In genomic region chr19:30799854-30800755, GRCh38 we compare ENCODE assay signal across 8 cellular contexts.
DNase-seq lines count a peak whose midpoint lies in the region; ATAC-seq, FAIRE-seq and TF ChIP-seq lines count a peak whose summit lies in the region.

No MANE protein-coding gene starts in this region.

- H3K4me3 ChIP-seq in GM12865 (ENCODE audit: low read depth, low read length): no peak overlapping the region
- no peak overlapping the region for H3K4me3 ChIP-seq in astrocyte of the cerebellum (ENCODE audit: low read depth, low read length)
- H3K4me3 ChIP-seq in keratinocyte (ENCODE audit: control insufficient read depth in 2 of 3, extremely low read depth in 1 of 3, insufficient read depth in 2 of 3, low read depth in 1 of 3, low read length in 3 of 3): no peak overlapping the region

- peak; percentile 39 for TF ChIP-seq CTCF in GM12865 (IDR thresholded peaks at IDR 0.05; ENCODE audit: insufficient read depth, low read depth, low read length, missing control alignments)
- TF ChIP-seq CTCF in astrocyte of the cerebellum (IDR thresholded peaks at IDR 0.05; ENCODE audit: low read depth, low read length, missing control alignments): peak; percentile 60
- peak; percentile 58 to 82 (median 66) for TF ChIP-seq CTCF in keratinocyte (optimal IDR thresholded peaks at IDR 0.05 in 1 of 3, IDR thresholded peaks at IDR 0.05 in 1 of 3, conservative IDR thresholded peaks at IDR 0.05 in 1 of 3; ENCODE audit: extremely low read depth in 1 of 3, insufficient read depth in 2 of 3, low read length in 3 of 3)

- H4K20me1 ChIP-seq in keratinocyte (ENCODE audit: control insufficient read depth, extremely low read depth, insufficient read depth, low read length): no peaks in the 10 kb centered on the region

- dilution Hi-C loops in keratinocyte (cut with MboI; ENCODE audit: extremely low pct_ligation_motif_present, low sequenced_read_pairs): no loop called here

- no peak overlapping the region for H3K27ac ChIP-seq in keratinocyte (ENCODE audit: control insufficient read depth, insufficient read depth, low read length)

- H2AFZ ChIP-seq in keratinocyte (ENCODE audit: control insufficient read depth, low read length): no peak overlapping the region

- DNase-seq in GM12865 (ENCODE audit: low read depth): no peak
- DNase-seq in NCI-H2171 treated with DMSO at 0.1 percent for 48 hours (lab: John Stamatoyannopoulos, UW): peak; percentile 5
- no peak for DNase-seq in astrocyte of the cerebellum (ENCODE audit: low read depth)
- DNase-seq in keratinocyte (ENCODE audit: low read depth, low spot score): no peak
- DNase-seq in stimulated activated CD8-positive, alpha-beta memory T cell treated with anti-CD3 and anti-CD28 coated beads, Interleukin-4, amount 100 ng/mL, for 24 hours (ENCODE audit: low read depth): peak; percentile 3
- DNase-seq in effector CD4-positive, alpha-beta T cell: no peak
- DNase-seq in dedifferentiated amniotic fluid mesenchymal stem cell (ENCODE audit: extremely low spot score): no peak

- no peaks in the 10 kb centered on the region for H3K27me3 ChIP-seq in keratinocyte (ENCODE audit: control insufficient read depth, extremely low read depth, insufficient read depth, low read length)

- H3K9ac ChIP-seq in keratinocyte (ENCODE audit: control insufficient read depth, extremely low read depth, insufficient read depth, low read length): no peak overlapping the region

- no peaks in the 10 kb centered on the region for H3K36me3 ChIP-seq in keratinocyte (ENCODE audit: control insufficient read depth in 2 of 2, extremely low read depth in 1 of 2, insufficient read depth in 2 of 2, low read length in 2 of 2)

- H3K79me2 ChIP-seq in keratinocyte (ENCODE audit: control insufficient read depth, insufficient read depth, low read length): no peaks in the 10 kb centered on the region

- H3K9me3 ChIP-seq in keratinocyte (ENCODE audit: control insufficient read depth, low read depth, low read length): no peaks in the 10 kb centered on the region

- no peaks in the 10 kb centered on the region for H3K4me1 ChIP-seq in keratinocyte (ENCODE audit: control insufficient read depth, extremely low read depth, insufficient read depth, low read length)

- no peak overlapping the region for H3K4me2 ChIP-seq in keratinocyte (ENCODE audit: control insufficient read depth, extremely low read depth, insufficient read depth, low read depth, low read length)

- no peaks in the 10 kb centered on the region for H3K9me1 ChIP-seq in keratinocyte (ENCODE audit: control insufficient read depth, extremely low read depth, insufficient read depth, low read length)

- in situ Hi-C loops in astrocyte of the cerebellum (cut with HindIII; ENCODE audit: low sequenced_read_pairs): no loop called here

- FAIRE-seq in keratinocyte (lab: Jason Lieb, UNC): no peak

- no peak for ATAC-seq in HG03520 (IDR thresholded peaks at IDR 0.05; ENCODE audit: unreplicated experiment)

Comparison
In these comparisons a context has a peak if more than half of its experiments do, and no peak if none do; other contexts are left out.
1. DNase-seq: peak in NCI-H2171 treated with DMSO at 0.1 percent for 48 hours (single experiment) and stimulated activated CD8-positive, alpha-beta memory T cell treated with anti-CD3 and anti-CD28 coated beads, Interleukin-4, amount 100 ng/mL, for 24 hours (single experiment); none in GM12865 (single experiment), astrocyte of the cerebellum (single experiment), keratinocyte (single experiment), effector CD4-positive, alpha-beta T cell (single experiment) and dedifferentiated amniotic fluid mesenchymal stem cell (single experiment).
2. Peak in every context shown above with its lines, with median percentiles within 50 percentile points of each other: CTCF ChIP-seq.